ENCODE assay signal across 19 cellular contexts in genomic region chr2:237199577-237199976, GRCh38.
DNase-seq lines count a peak whose midpoint lies in the region; ATAC-seq and TF ChIP-seq lines count a peak whose summit lies in the region.
"Had no signal": no experiment of that assay in that cellular context is flagged by ENCODE, and none has a peak within 500 bp of the region (broad histone marks: within the 10 kb centered on the region; RNA-seq: fewer than 3 reads in every experiment).

No MANE protein-coding gene starts in this region.

- H3K56ac ChIP-seq in mesendoderm (ENCODE audit: low read length), result no peak overlapping the region

- TF ChIP-seq CTCF in uterus (IDR thresholded peaks at IDR 0.05) (no peak), gastroesophageal sphincter (IDR thresholded peaks at IDR 0.05) (no peak), right lobe of liver (IDR thresholded peaks at IDR 0.05) (no peak)

- H4K8ac ChIP-seq in mesendoderm (ENCODE audit: low read depth, low read length), result no peak overlapping the region

- H2AK5ac ChIP-seq in mesendoderm (ENCODE audit: low read length), result no peak overlapping the region

- H3K4ac ChIP-seq in mesendoderm (ENCODE audit: low read depth, low read length), result no peak overlapping the region

- no peak overlapping the region for H2BK15ac ChIP-seq in mesendoderm (replicated peaks; ENCODE audit: low read depth)

- intact Hi-C loops in uterus (cut with DNase I; ENCODE audit: low total_unique reads) (no loop called here), right lobe of liver (cut with DNase I) (no loop called here)

- DNase-seq in activated CD8-positive, alpha-beta memory T cell treated with anti-CD3 and anti-CD28 coated beads, Interleukin-2, amount 50 U/mL, for 48 hours, result peak; percentile 37
- no peak for DNase-seq in activated CD8-positive, alpha-beta memory T cell treated with anti-CD3 and anti-CD28 coated beads, Interleukin-2, amount 50 U/mL, for 4 hours
- DNase-seq in adipocyte (ENCODE audit: low read depth) (no peak), kidney tubule cell (ENCODE audit: low spot score) (peak; percentile 20), uterus (no peak), mesendoderm (no peak), right lobe of liver (no peak)
- DNase-seq: activated CD4-positive, alpha-beta T cell treated with anti-CD3 and anti-CD28 coated beads, Interleukin-2, amount 50 U/mL, for 48 hours; activated T-cell treated with anti-CD3 and anti-CD28 coated beads, Interleukin-2, amount 50 U/mL, for 4 hours; GDM1; NCI-H1694; NCI-H2227 treated with DMSO at 0.1 percent for 48 hours; NK-92 treated with Interleukin-12 subunit alpha and Interleukin-12 subunit beta, amount 100 ng/mL, for 24 hours; thyroid gland had no signal

- no peak overlapping the region for H4K5ac ChIP-seq in mesendoderm (ENCODE audit: low read length)

- H3K4me1 ChIP-seq in adipocyte (ENCODE audit: control insufficient read depth, insufficient read depth, low read length) (peaks cover 53% of the 10 kb centered on the region), uterus (peaks cover 0 to 10% of the 10 kb centered on the region in 2 donors), gastroesophageal sphincter (peaks cover 0 to 46% (median 13%) of the 10 kb centered on the region in 3 donors), mesendoderm (ENCODE audit: control insufficient read depth, low read depth, low read length) (peaks cover 5% of the 10 kb centered on the region), right lobe of liver (no peaks in the 10 kb centered on the region)

- H3K79me1 ChIP-seq in mesendoderm (ENCODE audit: low read length), result no peaks in the 10 kb centered on the region

- TF ChIP-seq POLR2A in uterus (IDR thresholded peaks at IDR 0.05), result no peak
- no peak for TF ChIP-seq POLR2A in gastroesophageal sphincter (IDR thresholded peaks at IDR 0.05)
- TF ChIP-seq POLR2A in right lobe of liver (IDR thresholded peaks at IDR 0.05), result no peak

- ATAC-seq in gastroesophageal sphincter (no peak), right lobe of liver (no peak)
- ATAC-seq: activated T-cell treated with anti-CD3 and anti-CD28 coated beads, Interleukin-2, amount 50 U/mL, for 4 hours; esophagus mucosa; stimulated activated memory B cell treated with anti-CD40 and anti-IgM and Interleukin-4, amounts not matched to agents 10 μg/mL and 1 μg/mL and 100 μg/mL, for 72 hours had no signal

- 67% methylated on average over 1 of the region's 2 CpGs; no CpG with 5 or more reads in 1 of the 2 donors for WGBS in gastroesophageal sphincter (ENCODE audit: low coverage in 1 of 2), 2 donors
- no CpG with 5 or more reads among the region's 2 CpGs for WGBS in mesendoderm (ENCODE audit: extremely low coverage, insufficient coverage, low lambda C conversion rate)
- WGBS in right lobe of liver (ENCODE audit: insufficient coverage, low coverage, low lambda C conversion rate, missing lambda C conversion rate), result 70% methylated on average over 2 of the region's 2 CpGs

- H3K27ac ChIP-seq in uterus (peak overlapping the region; percentile 61 to 66), gastroesophageal sphincter (peak overlapping the region in 1 of 4 donors; percentile 24), mesendoderm (ENCODE audit: low read depth, low read length) (no peak overlapping the region), right lobe of liver (no peak overlapping the region)
- H3K27ac ChIP-seq: BLaER1 treated with 17β-estradiol and CSF1 and Interleukin-3, amounts not matched to agents 10 nM and 100 nM; dorsolateral prefrontal cortex; thyroid gland had no signal

- H3K4me2 ChIP-seq in mesendoderm (ENCODE audit: low read length), result no peak overlapping the region

- H3K18ac ChIP-seq in mesendoderm (ENCODE audit: low read length), result no peak overlapping the region

- no peak overlapping the region for H3K4me3 ChIP-seq in adipocyte (ENCODE audit: low read length)
- no peak overlapping the region for H3K4me3 ChIP-seq in uterus
- no peak overlapping the region for H3K4me3 ChIP-seq in gastroesophageal sphincter
- H3K4me3 ChIP-seq in mesendoderm (ENCODE audit: low read length), result no peak overlapping the region
- no peak overlapping the region for H3K4me3 ChIP-seq in right lobe of liver
- H3K4me3 ChIP-seq: BLaER1 treated with 17β-estradiol and CSF1 and Interleukin-3, amounts not matched to agents 10 nM and 100 nM; dorsolateral prefrontal cortex; thyroid gland had no signal

- H3K9me3 ChIP-seq in adipocyte (ENCODE audit: control insufficient read depth, low read length) (no peaks in the 10 kb centered on the region), uterus (no peaks in the 10 kb centered on the region), gastroesophageal sphincter (no peaks in the 10 kb centered on the region), right lobe of liver (no peaks in the 10 kb centered on the region)
- H3K9me3 ChIP-seq: thyroid gland had no signal

- no peaks in the 10 kb centered on the region for H3K79me2 ChIP-seq in mesendoderm (ENCODE audit: control insufficient read depth, insufficient read depth, low read length)

- H3K36me3 ChIP-seq in adipocyte (ENCODE audit: control insufficient read depth, insufficient read depth, low read length, severe bottlenecking) (no peaks in the 10 kb centered on the region), uterus (no peaks in the 10 kb centered on the region), gastroesophageal sphincter (no peaks in the 10 kb centered on the region), mesendoderm (ENCODE audit: control insufficient read depth, insufficient read depth, low read length) (no peaks in the 10 kb centered on the region), right lobe of liver (no peaks in the 10 kb centered on the region)
- H3K36me3 ChIP-seq: BLaER1 treated with 17β-estradiol and CSF1 and Interleukin-3, amounts not matched to agents 10 nM and 100 nM; thyroid gland had no signal

- peak overlapping the region; percentile 48 for H3K9ac ChIP-seq in adipocyte (ENCODE audit: low read length)
- no peak overlapping the region for H3K9ac ChIP-seq in mesendoderm (ENCODE audit: low read length)
- H3K9ac ChIP-seq: BLaER1 treated with 17β-estradiol and CSF1 and Interleukin-3, amounts not matched to agents 10 nM and 100 nM had no signal

- TF ChIP-seq EP300 in gastroesophageal sphincter (IDR thresholded peaks at IDR 0.05), result no peak

- H3K27me3 ChIP-seq in adipocyte (replicated peaks; ENCODE audit: control insufficient read depth, insufficient read depth, low read length), result no peaks in the 10 kb centered on the region
- H3K27me3 ChIP-seq in uterus, result no peaks in the 10 kb centered on the region
- no peaks in the 10 kb centered on the region for H3K27me3 ChIP-seq in gastroesophageal sphincter
- H3K27me3 ChIP-seq in mesendoderm (ENCODE audit: insufficient read depth, low read length, poor library complexity), result no peaks in the 10 kb centered on the region
- H3K27me3 ChIP-seq in right lobe of liver, result no peaks in the 10 kb centered on the region
- H3K27me3 ChIP-seq: BLaER1 treated with 17β-estradiol and CSF1 and Interleukin-3, amounts not matched to agents 10 nM and 100 nM; thyroid gland had no signal

- H2BK120ac ChIP-seq in mesendoderm (ENCODE audit: low read depth, low read length), result no peak overlapping the region

- no peak overlapping the region for H3K23ac ChIP-seq in mesendoderm (ENCODE audit: low read length)

- no peak overlapping the region for H2BK5ac ChIP-seq in mesendoderm (ENCODE audit: low read length)

Comparison
In these comparisons a context has a peak if more than half of its experiments do, and no peak if none do; other contexts are left out.
1. DNase-seq: peak in activated CD8-positive, alpha-beta memory T cell treated with anti-CD3 and anti-CD28 coated beads, Interleukin-2, amount 50 U/mL, for 48 hours (single experiment) and kidney tubule cell (single experiment); none in activated CD8-positive, alpha-beta memory T cell treated with anti-CD3 and anti-CD28 coated beads, Interleukin-2, amount 50 U/mL, for 4 hours (single experiment), adipocyte (single experiment), uterus (0 of 2), mesendoderm (single experiment) and right lobe of liver (0 of 3).
2. H3K27ac ChIP-seq: peak in uterus (2 of 2); none in mesendoderm (single experiment) and right lobe of liver (0 of 3).